Comparison of ENCODE assay signal across 8 cellular contexts in genomic region chr14:99395904-99396530, GRCh38.
DNase-seq lines count a peak whose midpoint lies in the region; ATAC-seq and TF ChIP-seq lines count a peak whose summit lies in the region.

No MANE protein-coding gene starts in this region.

- H3K27me3 Mint-ChIP-seq in CD8-positive, alpha-beta memory T cell = no peaks in the 10 kb centered on the region

- H3K9me3 Mint-ChIP-seq in CD8-positive, alpha-beta memory T cell = no peaks in the 10 kb centered on the region

- no peaks in the 10 kb centered on the region for H3K27me3 ChIP-seq in CD8-positive, alpha-beta memory T cell (ENCODE audit: insufficient read depth, low read length, poor library complexity, severe bottlenecking)
- no peaks in the 10 kb centered on the region for H3K27me3 ChIP-seq in left lung

- peak in 4 of 5 donors; percentile 9 to 62 (median 24) for DNase-seq in CD8-positive, alpha-beta memory T cell
- peak; percentile 53 for DNase-seq in NCI-H1436 treated with DMSO at 0.1 percent for 48 hours (lab: John Stamatoyannopoulos, UW)
- peak; percentile 58 for DNase-seq in activated CD8-positive, alpha-beta memory T cell treated with anti-CD3 and anti-CD28 coated beads for 24 hours
- no peak for DNase-seq in left lung
- DNase-seq in midbrain (lab: John Stamatoyannopoulos, UW) = no peak
- no peak for DNase-seq in Right ventricle myocardium superior
- DNase-seq in mesenteric fat pad (ENCODE audit: low spot score) = no peak

- intact Hi-C loops in left lung (cut with DNase I) = no loop called here
- intact Hi-C loops in Right ventricle myocardium superior (cut with DNase I) = no loop called here

- no peak overlapping the region for H3K4me3 ChIP-seq in CD8-positive, alpha-beta memory T cell (ENCODE audit: low read length)
- no peak overlapping the region for H3K4me3 ChIP-seq in left lung

- H3K27ac ChIP-seq in CD8-positive, alpha-beta memory T cell (ENCODE audit: low read depth, low read length) = no peak overlapping the region
- peak overlapping the region in 1 of 2 donors; percentile 40 for H3K27ac ChIP-seq in left lung

- TF ChIP-seq CTCF in left lung (IDR thresholded peaks at IDR 0.05) = no peak

- CTCF ChIA-PET in CD8-positive, alpha-beta memory T cell (lab: Charles Lee) = interaction anchor here (1.1 to 2.8 kb wide), 2 partner anchors 8 to 20 kb away, joined by 4 to 11 read pairs; no protein-coding TSS in a partner anchor

- ATAC-seq in left lung = peak; percentile 62
- ATAC-seq in HG03571 (IDR thresholded peaks at IDR 0.05; ENCODE audit: unreplicated experiment) = no peak
- no peak for ATAC-seq in Right ventricle myocardium superior (ENCODE audit: poor library complexity)

- H3K4me1 Mint-ChIP-seq in CD8-positive, alpha-beta memory T cell = peaks cover 9 to 21% (median 14%) of the 10 kb centered on the region in 3 donors

- H3K9me3 ChIP-seq in CD8-positive, alpha-beta memory T cell (ENCODE audit: low read length) = no peaks in the 10 kb centered on the region
- no peaks in the 10 kb centered on the region for H3K9me3 ChIP-seq in left lung

- no peaks in the 10 kb centered on the region for H3K4me1 ChIP-seq in CD8-positive, alpha-beta memory T cell (ENCODE audit: insufficient read depth, low read length)
- H3K4me1 ChIP-seq in left lung = peaks cover 0 to 12% of the 10 kb centered on the region in 2 donors

- POLR2A ChIA-PET in CD8-positive, alpha-beta memory T cell (lab: Charles Lee) = interaction anchor here (0.8 kb wide), 1 partner anchor 85 kb away, joined by 6 read pairs; the partner anchor contains the start of genes CCNK and SETD3

- peaks cover 8% of the 10 kb centered on the region for H3K36me3 ChIP-seq in CD8-positive, alpha-beta memory T cell (ENCODE audit: insufficient read depth, low read length)
- H3K36me3 ChIP-seq in left lung = peaks cover 0 to 64% of the 10 kb centered on the region in 2 donors

- H3K4me3 Mint-ChIP-seq in CD8-positive, alpha-beta memory T cell = peak overlapping the region in 1 of 7 donors; percentile 10

- H3K27ac Mint-ChIP-seq in CD8-positive, alpha-beta memory T cell = peak overlapping the region in 6 of 8 donors; percentile 21 to 85 (median 52)

- peaks cover 7 to 52% (median 20%) of the 10 kb centered on the region in 3 donors for H3K36me3 Mint-ChIP-seq in CD8-positive, alpha-beta memory T cell

Comparison
In these comparisons a context has a peak if more than half of its experiments do, and no peak if none do; other contexts are left out.
1. DNase-seq: peak in CD8-positive, alpha-beta memory T cell (4 of 5), NCI-H1436 treated with DMSO at 0.1 percent for 48 hours (single experiment) and activated CD8-positive, alpha-beta memory T cell treated with anti-CD3 and anti-CD28 coated beads for 24 hours (single experiment); none in left lung (0 of 2), midbrain (single experiment), Right ventricle myocardium superior (single experiment) and mesenteric fat pad (single experiment).